30 cellular contexts compared by ENCODE assay signal in the genomic region with DNA sequence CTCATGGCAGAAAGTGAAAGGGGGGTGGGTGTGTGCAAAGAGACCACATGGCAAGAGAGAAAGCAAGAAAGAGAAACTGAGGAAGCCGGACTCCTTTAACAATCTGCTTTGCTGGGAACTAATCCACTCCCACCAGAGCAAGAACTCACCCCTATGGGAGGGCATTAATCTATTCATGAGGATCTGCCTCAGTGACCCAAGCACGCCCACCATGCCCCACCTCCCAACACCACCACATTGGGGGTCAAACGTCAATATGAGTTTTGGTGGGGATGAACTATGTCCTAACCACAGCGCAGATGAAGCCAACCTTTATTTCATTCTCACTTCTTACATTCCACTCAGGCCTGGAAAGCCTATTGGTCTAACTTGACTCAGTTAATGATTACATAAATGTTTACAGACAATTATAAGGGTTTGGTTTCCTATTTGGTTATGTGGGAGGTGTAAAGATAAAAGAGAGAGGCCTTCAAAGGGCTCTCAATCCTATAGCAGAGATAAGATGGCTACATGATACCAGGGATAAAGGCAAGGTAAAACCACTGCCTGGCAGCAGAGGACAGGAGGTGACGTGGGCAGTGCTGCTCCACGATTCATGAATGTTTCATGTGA.
DNase-seq lines count a peak whose midpoint lies in the region; ATAC-seq, FAIRE-seq and TF ChIP-seq lines count a peak whose summit lies in the region.
"Had no signal": no experiment of that assay in that cellular context is flagged by ENCODE, and none has a peak within 500 bp of the region (broad histone marks: within the 10 kb centered on the region; RNA-seq: fewer than 3 reads in every experiment).

No MANE protein-coding gene starts in this region.

- H3K27me3 ChIP-seq in colonic mucosa, result no peaks in the 10 kb centered on the region
- no peaks in the 10 kb centered on the region for H3K27me3 ChIP-seq in gastrocnemius medialis
- H3K27me3 ChIP-seq: body of pancreas, testis, uterus had no signal

- H3K4me3 ChIP-seq in A549, result no peak overlapping the region
- no peak overlapping the region for H3K4me3 ChIP-seq in colonic mucosa
- no peak overlapping the region for H3K4me3 ChIP-seq in mucosa of descending colon
- no peak overlapping the region for H3K4me3 ChIP-seq in gastrocnemius medialis
- H3K4me3 ChIP-seq: body of pancreas, lung, skin epidermis, testis, uterus had no signal

- no peak for FAIRE-seq in A549 (lab: Jason Lieb, UNC)
- FAIRE-seq: GM12891 had no signal

- in situ Hi-C loops in gastrocnemius medialis (cut with MboI; ENCODE audit: low sequenced_read_pairs in 4 of 4), result no loop called here

- CTCF ChIA-PET in A549 (lab: Yijun Ruan, JAX) (interaction anchor here (1.3 kb wide), 1 partner anchor 11 kb away, joined by 3 read pairs; no protein-coding TSS in a partner anchor), HEK293T (lab: Yijun Ruan, JAX) (no interaction called here)

- DNase-seq in A549 (ENCODE audit: low read depth in 1 of 2, low spot score in 1 of 2), result no peak
- peak; percentile 35 for DNase-seq in colonic mucosa
- DNase-seq in mucosa of descending colon, result peak in 1 of 3 donors; percentile 35
- no peak for DNase-seq in gastrocnemius medialis
- DNase-seq in HEK293T (ENCODE audit: extremely low spot score), result no peak
- no peak for DNase-seq in epidermal melanocyte (ENCODE audit: insufficient read length, low spot score)
- DNase-seq: activated CD4-positive, alpha-beta memory T cell treated with anti-CD3 and anti-CD28 coated beads, Interleukin-2, amount 10 ng/mL, durations not matched to agents 7 days and 5 days; activated CD4-positive, CD25-positive, alpha-beta regulatory T cell treated with anti-CD3 and anti-CD28 coated beads, Interleukin-2, amount 50 U/mL, for 72 hours; activated CD8-positive, alpha-beta memory T cell treated with anti-CD3 and anti-CD28 coated beads, Interleukin-2, amount 50 U/mL, for 4 hours; activated naive CD4-positive, alpha-beta T cell; body of pancreas; CD4-positive, alpha-beta memory T cell; DMS 273 treated with DMSO at 0.1 percent for 48 hours; foreskin melanocyte; H7; NCI-H1092 treated with DMSO at 0.1 percent for 48 hours; NCI-H187 treated with DMSO at 0.1 percent for 48 hours; NCI-H2171 treated with DMSO at 0.1 percent for 48 hours; NCI-H69; stimulated activated naive CD8-positive, alpha-beta T cell treated with anti-CD3 and anti-CD28 coated beads, Interleukin-15, Interleukin-2, amounts not matched to agents 100 U/mL and 50 U/mL, for 24 hours; T-helper 2 cell; testis; uterus had no signal

- 0 out of 3 replicates have a peak overlapping the region, but pooled peaks have one; percentile 5 for H3K4me2 ChIP-seq in A549

- H3K36me3 ChIP-seq in colonic mucosa (no peaks in the 10 kb centered on the region), mucosa of descending colon (ENCODE audit: low read depth) (no peaks in the 10 kb centered on the region), gastrocnemius medialis (no peaks in the 10 kb centered on the region)
- H3K36me3 ChIP-seq: uterus had no signal

- ATAC-seq in A549 (no peak), HG03066 (IDR thresholded peaks at IDR 0.05; ENCODE audit: low read depth, unreplicated experiment) (peak; percentile 70), mucosa of descending colon (peak; percentile 98), HG03342 (IDR thresholded peaks at IDR 0.05; ENCODE audit: unreplicated experiment) (no peak), gastrocnemius medialis (no peak)
- ATAC-seq: body of pancreas; Right ventricle myocardium inferior; SK-N-SH treated with all-trans-retinoic acid at 6 μM for 48 hours; stimulated activated naive CD8-positive, alpha-beta T cell treated with anti-CD3 and anti-CD28 coated beads, Interleukin-15, Interleukin-2, amounts not matched to agents 100 U/mL and 50 U/mL, for 24 hours had no signal

- H3K27ac ChIP-seq in A549, result no peak overlapping the region
- no peak overlapping the region for H3K27ac ChIP-seq in colonic mucosa
- no peak overlapping the region for H3K27ac ChIP-seq in gastrocnemius medialis
- H3K27ac ChIP-seq: body of pancreas, skin epidermis, testis, uterus had no signal

- no peaks in the 10 kb centered on the region for H3K9me3 ChIP-seq in A549
- no peaks in the 10 kb centered on the region for H3K9me3 ChIP-seq in colonic mucosa
- H3K9me3 ChIP-seq in mucosa of descending colon, result no peaks in the 10 kb centered on the region
- no peaks in the 10 kb centered on the region for H3K9me3 ChIP-seq in gastrocnemius medialis
- H3K9me3 ChIP-seq: body of pancreas, testis, uterus had no signal

- H3K4me1 ChIP-seq in A549, result peaks cover 11% of the 10 kb centered on the region
- H3K4me1 ChIP-seq in colonic mucosa, result no peaks in the 10 kb centered on the region
- H3K4me1 ChIP-seq in mucosa of descending colon (ENCODE audit: low read depth), result peaks cover 6% of the 10 kb centered on the region
- no peaks in the 10 kb centered on the region for H3K4me1 ChIP-seq in gastrocnemius medialis
- H3K4me1 ChIP-seq: testis, uterus had no signal

- TF ChIP-seq POLR2A in A549 (IDR thresholded peaks at IDR 0.05; ENCODE audit: low read length) (no peak), gastrocnemius medialis (IDR thresholded peaks at IDR 0.05) (no peak)

- no peak for TF ChIP-seq EP300 in A549 (IDR thresholded peaks at IDR 0.05)

- TF ChIP-seq CTCF in A549 (IDR thresholded peaks at IDR 0.05) (no peak), colonic mucosa (IDR thresholded peaks at IDR 0.05) (no peak), mucosa of descending colon (IDR thresholded peaks at IDR 0.05) (no peak), gastrocnemius medialis (IDR thresholded peaks at IDR 0.05 in 4 of 5, conservative IDR thresholded peaks at IDR 0.05 in 1 of 5) (no peak)

- WGBS in A549 (ENCODE audit: missing lambda C conversion rate), result 91% methylated on average over 6 of the region's 6 CpGs

- no peak overlapping the region for H3K9ac ChIP-seq in colonic mucosa (ENCODE audit: low read depth in 2 of 2, low read length in 2 of 2)

- POLR2A ChIA-PET in A549 (lab: Yijun Ruan, JAX), result no interaction called here
- POLR2A ChIA-PET in HEK293T (lab: Yijun Ruan, JAX), result no interaction called here

- intact Hi-C loops in colonic mucosa (cut with DNase I) (no loop called here), mucosa of descending colon (cut with DNase I, micrococcal nuclease) (no loop called here), gastrocnemius medialis (cut with DNase I; ENCODE audit: low total_unique reads) (no loop called here)

- TF ChIP-seq RAD21 in A549 (conservative IDR thresholded peaks at IDR 0.05 in 1 of 2, IDR thresholded peaks at IDR 0.05 in 1 of 2), result no peak

TF ChIP-seq in A549, 52 proteins besides CTCF, POLR2A, EP300 and RAD21:
- TF ChIP-seq, protein P1, sequence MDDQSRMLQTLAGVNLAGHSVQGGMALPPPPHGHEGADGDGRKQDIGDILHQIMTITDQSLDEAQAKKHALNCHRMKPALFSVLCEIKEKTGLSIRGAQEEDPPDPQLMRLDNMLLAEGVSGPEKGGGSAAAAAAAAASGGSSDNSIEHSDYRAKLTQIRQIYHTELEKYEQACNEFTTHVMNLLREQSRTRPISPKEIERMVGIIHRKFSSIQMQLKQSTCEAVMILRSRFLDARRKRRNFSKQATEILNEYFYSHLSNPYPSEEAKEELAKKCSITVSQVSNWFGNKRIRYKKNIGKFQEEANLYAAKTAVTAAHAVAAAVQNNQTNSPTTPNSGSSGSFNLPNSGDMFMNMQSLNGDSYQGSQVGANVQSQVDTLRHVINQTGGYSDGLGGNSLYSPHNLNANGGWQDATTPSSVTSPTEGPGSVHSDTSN (IDR thresholded peaks at IDR 0.05), result no peak
- TF ChIP-seq, protein P2, sequence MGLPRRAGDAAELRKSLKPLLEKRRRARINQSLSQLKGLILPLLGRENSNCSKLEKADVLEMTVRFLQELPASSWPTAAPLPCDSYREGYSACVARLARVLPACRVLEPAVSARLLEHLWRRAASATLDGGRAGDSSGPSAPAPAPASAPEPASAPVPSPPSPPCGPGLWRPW (IDR thresholded peaks at IDR 0.05), result no peak
- TF ChIP-seq NR3C1 (IDR thresholded peaks at IDR 0.05) (no peak), RNF2 (IDR thresholded peaks at IDR 0.05; ENCODE audit: borderline replicate concordance, low read depth) (no peak), HOXB5 (CRISPR knock-in tag; IDR thresholded peaks at IDR 0.05) (no peak)

TF ChIP-seq in HEK293T, 16 proteins besides CTCF, POLR2A, EP300 and RAD21:
- no peak for TF ChIP-seq NFRKB (IDR thresholded peaks at IDR 0.05)
- TF ChIP-seq ELF4 (IDR thresholded peaks at IDR 0.05), result no peak
- TF ChIP-seq ZNF384 (IDR thresholded peaks at IDR 0.05), result no peak
- TF ChIP-seq HDGF (IDR thresholded peaks at IDR 0.05; ENCODE audit: borderline replicate concordance), result no peak
- no peak for TF ChIP-seq TARDBP (IDR thresholded peaks at IDR 0.05)
- no peak for TF ChIP-seq BHLHE40 (IDR thresholded peaks at IDR 0.05; ENCODE audit: borderline replicate concordance)
- no peak for TF ChIP-seq FOXK2 (IDR thresholded peaks at IDR 0.05)
- TF ChIP-seq, protein P3, sequence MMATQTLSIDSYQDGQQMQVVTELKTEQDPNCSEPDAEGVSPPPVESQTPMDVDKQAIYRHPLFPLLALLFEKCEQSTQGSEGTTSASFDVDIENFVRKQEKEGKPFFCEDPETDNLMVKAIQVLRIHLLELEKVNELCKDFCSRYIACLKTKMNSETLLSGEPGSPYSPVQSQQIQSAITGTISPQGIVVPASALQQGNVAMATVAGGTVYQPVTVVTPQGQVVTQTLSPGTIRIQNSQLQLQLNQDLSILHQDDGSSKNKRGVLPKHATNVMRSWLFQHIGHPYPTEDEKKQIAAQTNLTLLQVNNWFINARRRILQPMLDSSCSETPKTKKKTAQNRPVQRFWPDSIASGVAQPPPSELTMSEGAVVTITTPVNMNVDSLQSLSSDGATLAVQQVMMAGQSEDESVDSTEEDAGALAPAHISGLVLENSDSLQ (IDR thresholded peaks at IDR 0.05), result no peak
- no peak for TF ChIP-seq FOXA1 (IDR thresholded peaks at IDR 0.05)
- no peak for TF ChIP-seq CTBP1 (IDR thresholded peaks at IDR 0.05; ENCODE audit: borderline replicate concordance)
- no peak for TF ChIP-seq FOXM1 (IDR thresholded peaks at IDR 0.05; ENCODE audit: borderline replicate concordance)
- no peak for TF ChIP-seq SUZ12 (IDR thresholded peaks at IDR 0.05)
- TF ChIP-seq LEF1 (IDR thresholded peaks at IDR 0.05; ENCODE audit: borderline replicate concordance), result no peak
- no peak for TF ChIP-seq SP1 (IDR thresholded peaks at IDR 0.05)
- TF ChIP-seq L3MBTL2 (conservative IDR thresholded peaks at IDR 0.05), result no peak
- TF ChIP-seq ARNT (IDR thresholded peaks at IDR 0.05), result no peak

Comparison
In these comparisons a context has a peak if more than half of its experiments do, and no peak if none do; other contexts are left out.
1. ATAC-seq: peak in HG03066 (single experiment) and mucosa of descending colon (single experiment); none in A549 (0 of 2), HG03342 (single experiment) and gastrocnemius medialis (0 of 2).